8 cellular contexts compared by ENCODE assay signal in genomic region chr3:127074900-127075360, GRCh38.
DNase-seq lines count a peak whose midpoint lies in the region; ATAC-seq and TF ChIP-seq lines count a peak whose summit lies in the region.

No MANE protein-coding gene starts in this region.

- H3K4me1 ChIP-seq in spleen, result no peaks in the 10 kb centered on the region
- H3K4me1 ChIP-seq in CD4-positive, alpha-beta memory T cell (ENCODE audit: insufficient read depth, low read length), result no peaks in the 10 kb centered on the region

- no peak for TF ChIP-seq POLR2A in spleen (IDR thresholded peaks at IDR 0.05)

- no peaks in the 10 kb centered on the region for H3K9me3 ChIP-seq in spleen
- no peaks in the 10 kb centered on the region for H3K9me3 ChIP-seq in CD4-positive, alpha-beta memory T cell (ENCODE audit: control insufficient read depth in 1 of 2, low read length in 2 of 2)

- H3K27me3 Mint-ChIP-seq in CD4-positive, alpha-beta memory T cell, result peaks cover 0 to 1% of the 10 kb centered on the region in 2 donors

- H3K4me3 Mint-ChIP-seq in CD4-positive, alpha-beta memory T cell, result no peak overlapping the region

- CTCF ChIA-PET in CD4-positive, alpha-beta memory T cell (lab: Charles Lee; ENCODE audit: partially characterized antibody), result no interaction called here

- no peak overlapping the region for H3K27ac Mint-ChIP-seq in CD4-positive, alpha-beta memory T cell

- H3K27ac ChIP-seq in C4-2B (peak overlapping the region; percentile 2; the same call in 1 of the 2 replicates), spleen (no peak overlapping the region)
- H3K27ac ChIP-seq in CD4-positive, alpha-beta memory T cell (ENCODE audit: low read depth, low read length), result no peak overlapping the region

- POLR2A ChIA-PET in CD4-positive, alpha-beta memory T cell (lab: Charles Lee; ENCODE audit: partially characterized antibody), result no interaction called here

- H3K36me3 Mint-ChIP-seq in CD4-positive, alpha-beta memory T cell, result no peaks in the 10 kb centered on the region

- no peaks in the 10 kb centered on the region for H3K36me3 ChIP-seq in spleen
- no peaks in the 10 kb centered on the region for H3K36me3 ChIP-seq in CD4-positive, alpha-beta memory T cell (ENCODE audit: insufficient read depth, low read length)

- H3K4me3 ChIP-seq in fibroblast of mammary gland (ENCODE audit: control insufficient read depth, low read depth, low read length) (no peak overlapping the region), spleen (no peak overlapping the region)
- no peak overlapping the region for H3K4me3 ChIP-seq in CD4-positive, alpha-beta memory T cell (ENCODE audit: low read length in 2 of 2)

- intact Hi-C loops in spleen (cut with DNase I; ENCODE audit: low total_unique reads), result no loop called here
- intact Hi-C loops in CD4-positive, alpha-beta memory T cell (cut with micrococcal nuclease), result no loop called here

- H3K4me1 Mint-ChIP-seq in CD4-positive, alpha-beta memory T cell, result no peaks in the 10 kb centered on the region

- H3K27me3 ChIP-seq in spleen (replicated peaks in 1 of 7), result peaks cover 0 to 23% (median 0%) of the 10 kb centered on the region in 7 donors
- H3K27me3 ChIP-seq in CD4-positive, alpha-beta memory T cell (ENCODE audit: insufficient read depth, low read length), result no peaks in the 10 kb centered on the region

- 25 to 67% (median 51%) methylated on average over 1 to 4 of the region's 4 CpGs for WGBS in spleen, 5 donors

- ATAC-seq in GM19023 (IDR thresholded peaks at IDR 0.05; ENCODE audit: unreplicated experiment) (peak; percentile 83), HG03066 (IDR thresholded peaks at IDR 0.05; ENCODE audit: low read depth, unreplicated experiment) (peak; percentile 52)

- TF ChIP-seq CTCF in C4-2B (conservative IDR thresholded peaks at IDR 0.05), result no peak
- no peak for TF ChIP-seq CTCF in fibroblast of mammary gland (conservative IDR thresholded peaks at IDR 0.05; ENCODE audit: control insufficient read depth, insufficient read depth, low read depth, low read length)
- no peak for TF ChIP-seq CTCF in spleen (IDR thresholded peaks at IDR 0.05 in 8 of 11, conservative IDR thresholded peaks at IDR 0.05 in 3 of 11)

- peaks cover 0 to 2% (median 0%) of the 10 kb centered on the region in 8 donors for H3K9me3 Mint-ChIP-seq in CD4-positive, alpha-beta memory T cell

- DNase-seq in NCI-H82 treated with DMSO at 0.1 percent for 48 hours (lab: John Stamatoyannopoulos, UW; ENCODE audit: unreplicated experiment) (peak; percentile 25), fibroblast of mammary gland (ENCODE audit: low read depth) (peak; percentile 88), spleen (peak; percentile 64), putamen (ENCODE audit: low spot score) (no peak)
- no peak for DNase-seq in CD4-positive, alpha-beta memory T cell

Comparison
In these comparisons a context has a peak if more than half of its experiments do, and no peak if none do; other contexts are left out.
1. DNase-seq: peak in NCI-H82 treated with DMSO at 0.1 percent for 48 hours (single experiment), fibroblast of mammary gland (single experiment) and spleen (single experiment); none in CD4-positive, alpha-beta memory T cell (0 of 5) and putamen (single experiment).